Comparison of ENCODE assay signal across 30 cellular contexts in genomic region chr11:133536198-133536597, GRCh38. TPM values are rescaled to one million over a fixed set of nuclear protein-coding genes. Genes with fewer than 3 reads are reported as not detected.
"Had no signal": no experiment of that assay in that cellular context is flagged by ENCODE, and none has a peak within 500 bp of the region (broad histone marks: within the 10 kb centered on the region; RNA-seq: fewer than 3 reads in every experiment).

No MANE protein-coding gene starts in this region.

- H3K4me1 ChIP-seq: adrenal gland, body of pancreas, breast epithelium had no signal

- H3K4me3 ChIP-seq: adrenal gland, body of pancreas, breast epithelium had no signal

- H3K27ac ChIP-seq: adrenal gland, body of pancreas, brain microvascular endothelial cell, breast epithelium, VCaP had no signal

- H3K9me3 Mint-ChIP-seq: activated CD4-positive, alpha-beta memory T cell treated with anti-CD3 and anti-CD28 coated beads for 36 hours; activated CD4-positive, alpha-beta T cell treated with anti-CD3 and anti-CD28 coated beads, Interleukin-2, amount 10 ng/mL, durations not matched to agents 24 days and 14 days; activated naive CD4-positive, alpha-beta T cell treated with anti-CD3 and anti-CD28 coated beads, Interleukin-2, amount 50 U/mL, for 72 hours; activated naive CD8-positive, alpha-beta T cell treated with anti-CD3 and anti-CD28 coated beads for 36 hours; activated T-helper 2 cell treated with anti-CD3 and anti-CD28 coated beads, Interferon-gamma antibody, Interleukin-2, Interleukin-4, amounts not matched to agents 10 μg/mL and 5 μg/mL and 100 μg/mL, durations not matched to agents 14 hours and 24 hours and 36 hours; T-helper 2 cell treated with Interferon-gamma antibody and Interleukin-4, amounts not matched to agents 5 μg/mL and 100 μg/mL, for 36 hours had no signal

- H3K36me3 ChIP-seq: adrenal gland, brain microvascular endothelial cell, breast epithelium had no signal

- H3K27ac Mint-ChIP-seq: activated B cell treated with CpG ODN at 0.5 μM for 24 hours; activated CD4-positive, alpha-beta memory T cell treated with anti-CD3 and anti-CD28 coated beads for 36 hours; activated CD4-positive, alpha-beta T cell treated with anti-CD3 and anti-CD28 coated beads, Interleukin-2, amount 10 ng/mL, durations not matched to agents 24 days and 14 days; activated CD8-positive, alpha-beta T cell treated with anti-CD3 and anti-CD28 coated beads for 36 hours; activated naive CD4-positive, alpha-beta T cell treated with anti-CD3 and anti-CD28 coated beads, Interleukin-2, amount 50 U/mL, for 72 hours; activated naive CD8-positive, alpha-beta T cell treated with anti-CD3 and anti-CD28 coated beads for 36 hours; activated T-helper 2 cell treated with anti-CD3 and anti-CD28 coated beads, Interferon-gamma antibody, Interleukin-2, Interleukin-4, amounts not matched to agents 10 μg/mL and 5 μg/mL and 100 μg/mL, durations not matched to agents 14 hours and 24 hours and 36 hours; T-helper 2 cell treated with Interferon-gamma antibody and Interleukin-4, amounts not matched to agents 5 μg/mL and 100 μg/mL, for 36 hours had no signal

- H3K9me3 ChIP-seq: adrenal gland, body of pancreas, breast epithelium had no signal

- H3K27me3 ChIP-seq: adrenal gland, brain microvascular endothelial cell had no signal

- H3K36me3 Mint-ChIP-seq: activated CD4-positive, alpha-beta memory T cell treated with anti-CD3 and anti-CD28 coated beads for 36 hours; activated naive CD4-positive, alpha-beta T cell treated with anti-CD3 and anti-CD28 coated beads, Interleukin-2, amount 50 U/mL, for 72 hours; activated naive CD8-positive, alpha-beta T cell treated with anti-CD3 and anti-CD28 coated beads for 36 hours had no signal

- H3K4me1 Mint-ChIP-seq: activated B cell treated with CpG ODN at 0.5 μM for 24 hours; activated CD4-positive, alpha-beta T cell treated with anti-CD3 and anti-CD28 coated beads, Interleukin-2, amount 10 ng/mL, durations not matched to agents 24 days and 14 days; activated naive CD8-positive, alpha-beta T cell treated with anti-CD3 and anti-CD28 coated beads for 36 hours had no signal

- DNase-seq: activated B cell treated with CpG ODN at 0.5 μM for 24 hours; activated CD4-positive, alpha-beta memory T cell treated with anti-CD3 and anti-CD28 coated beads for 36 hours; activated CD4-positive, alpha-beta T cell treated with anti-CD3 and anti-CD28 coated beads for 4 hours; activated CD4-positive, alpha-beta T cell treated with anti-CD3 and anti-CD28 coated beads, Interleukin-2, amount 10 ng/mL, durations not matched to agents 24 days and 14 days; activated CD4-positive, alpha-beta T cell treated with anti-CD3 and anti-CD28 coated beads, Interleukin-2, amount 50 U/mL, for 1 hour; activated CD4-positive, alpha-beta T cell treated with anti-CD3 and anti-CD28 coated beads, Interleukin-2, amount 50 U/mL, for 4 hours; activated CD4-positive, CD25-positive, alpha-beta regulatory T cell treated with anti-CD3 and anti-CD28 coated beads, Interleukin-2, amount 50 U/mL, for 72 hours; activated CD8-positive, alpha-beta memory T cell treated with anti-CD3 and anti-CD28 coated beads, Interleukin-2, amount 50 U/mL, for 4 hours; activated CD8-positive, alpha-beta T cell treated with anti-CD3 and anti-CD28 coated beads for 36 hours; activated effector memory CD4-positive, alpha-beta T cell treated with Interleukin-2 at 50 U/mL for 16 hours; activated gamma-delta T cell; activated naive CD4-positive, alpha-beta T cell treated with anti-CD3 and anti-CD28 coated beads, Interleukin-2, amount 50 U/mL, for 16 hours; activated naive CD4-positive, alpha-beta T cell treated with Interleukin-2 at 50 U/mL for 16 hours; activated naive CD8-positive, alpha-beta T cell treated with anti-CD3 and anti-CD28 coated beads for 36 hours; activated T-cell treated with anti-CD3 and anti-CD28 coated beads for 4 hours; activated T-cell treated with anti-CD3 and anti-CD28 coated beads, Interleukin-2, amount 50 U/mL, for 1 hour; activated T-cell treated with anti-CD3 and anti-CD28 coated beads, Interleukin-2, amount 50 U/mL, for 4 hours; adrenal gland; amniotic stem cell; aorta; body of pancreas; brain microvascular endothelial cell; central memory CD4-positive, alpha-beta T cell; T-helper 9 cell had no signal

- ATAC-seq: activated CD8-positive, alpha-beta T cell treated with anti-CD3 and anti-CD28 coated beads for 36 hours; activated naive CD4-positive, alpha-beta T cell treated with anti-CD3 and anti-CD28 coated beads, Interleukin-2, amount 50 U/mL, for 72 hours; activated T-cell treated with anti-CD3 and anti-CD28 coated beads, Interleukin-2, amount 50 U/mL, for 4 hours; body of pancreas had no signal

- H3K4me3 Mint-ChIP-seq: activated B cell treated with CpG ODN at 0.5 μM for 24 hours; activated CD4-positive, alpha-beta memory T cell treated with anti-CD3 and anti-CD28 coated beads for 36 hours; activated CD4-positive, alpha-beta T cell treated with anti-CD3 and anti-CD28 coated beads, Interleukin-2, amount 10 ng/mL, durations not matched to agents 24 days and 14 days; activated CD8-positive, alpha-beta T cell treated with anti-CD3 and anti-CD28 coated beads for 36 hours; activated naive CD8-positive, alpha-beta T cell treated with anti-CD3 and anti-CD28 coated beads for 36 hours; activated T-cell treated with anti-CD3 and anti-CD28 coated beads, Interleukin-2, amount 50 U/mL, for 4 hours; T-helper 2 cell treated with Interferon-gamma antibody and Interleukin-4, amounts not matched to agents 5 μg/mL and 100 μg/mL, for 36 hours had no signal

RNA-seq across cellular contexts. Expression of gene OPCML, which starts 3.9 kb away (rescaled TPM):
- total RNA-seq: activated B cell treated with CpG ODN at 0.5 μM for 24 hours; activated CD4-positive, alpha-beta memory T cell treated with anti-CD3 and anti-CD28 coated beads for 36 hours; activated CD4-positive, alpha-beta T cell treated with anti-CD3 and anti-CD28 coated beads, Interleukin-2, amount 10 ng/mL, durations not matched to agents 24 days and 14 days; activated CD8-positive, alpha-beta memory T cell treated with anti-CD3 and anti-CD28 coated beads for 36 hours; activated CD8-positive, alpha-beta T cell treated with anti-CD3 and anti-CD28 coated beads for 36 hours; activated naive CD4-positive, alpha-beta T cell treated with anti-CD3 and anti-CD28 coated beads, Interleukin-2, amount 50 U/mL, for 72 hours; activated naive CD8-positive, alpha-beta T cell treated with anti-CD3 and anti-CD28 coated beads for 36 hours; activated T-cell treated with anti-CD3 and anti-CD28 coated beads, Interleukin-2, amount 50 U/mL, for 4 hours; activated T-helper 2 cell treated with anti-CD3 and anti-CD28 coated beads, Interferon-gamma antibody, Interleukin-2, Interleukin-4, amounts not matched to agents 10 μg/mL and 5 μg/mL and 100 μg/mL, durations not matched to agents 14 hours and 24 hours and 36 hours; breast epithelium had no signal
